ENCODE assay signal across 9 cellular contexts in genomic region chr7:2727206-2727605, GRCh38. TPM values are rescaled to one million over a fixed set of nuclear protein-coding genes. Genes with fewer than 3 reads are reported as not detected.
A peak's percentile ranks its signal among the peaks of the same experiment; 100 is the strongest.
DNase-seq lines count a peak whose midpoint lies in the region; ATAC-seq, FAIRE-seq and TF ChIP-seq lines count a peak whose summit lies in the region.
"Not testable (repeated sequence)": the region's sequence is repeated elsewhere in the genome, so short reads cannot be mapped to it uniquely, and the experiment has no call there.
"Had no signal": no experiment of that assay in that cellular context is flagged by ENCODE, and none has a peak within 500 bp of the region (broad histone marks: within the 10 kb centered on the region; RNA-seq: fewer than 3 reads in every experiment).

No MANE protein-coding gene starts in this region.

- H3K4me3 ChIP-seq in Peyer's patch, adrenal gland, ovary, spleen: not testable (repeated sequence)

- not testable (repeated sequence) for H3K9me3 ChIP-seq in Peyer's patch; adrenal gland (replicated peaks in 1 of 3); ovary; spleen

- TF ChIP-seq EP300 in ovary (IDR thresholded peaks at IDR 0.05): not testable (repeated sequence)

- not testable (repeated sequence) for H3K27ac ChIP-seq in Peyer's patch, adrenal gland, ovary, spleen

- WGBS in adrenal gland, 4 donors: 82 to 97% (median 87%) methylated on average over 12 to 13 of the region's 13 CpGs
- 86 to 99% (median 87%) methylated on average over 13 of the region's 13 CpGs for WGBS in ovary, 3 donors
- WGBS in spleen, 5 donors: 83 to 91% (median 87%) methylated on average over 13 of the region's 13 CpGs

- DNase-seq in Peyer's patch (peak in 2 of 3 donors; percentile 8 to 14), adrenal gland (peak in 5 of 7 donors; percentile 0 to 47 (median 3)), cardiac septum (ENCODE audit: low spot score) (peak; percentile 26), left lobe of liver (ENCODE audit: low spot score) (peak; percentile 22), ovary (peak in 4 of 5 donors; percentile 13 to 21 (median 20)), spleen (peak; percentile 38)
- DNase-seq in urothelium cell line (ENCODE audit: low spot score): not testable (repeated sequence)

- H3K36me3 ChIP-seq in Peyer's patch (peaks cover 0 to 13% (median 0%) of the 10 kb centered on the region in 3 donors), adrenal gland (replicated peaks in 1 of 2) (peaks cover 0 to 17% of the 10 kb centered on the region in 2 donors), spleen (peaks cover 0 to 80% (median 20%) of the 10 kb centered on the region in 6 donors)
- not testable (repeated sequence) for H3K36me3 ChIP-seq in ovary

- TF ChIP-seq POLR2A in Peyer's patch (IDR thresholded peaks at IDR 0.05); adrenal gland (IDR thresholded peaks at IDR 0.05); ovary (IDR thresholded peaks at IDR 0.05); spleen (IDR thresholded peaks at IDR 0.05): not testable (repeated sequence)

- peak; percentile 86 for FAIRE-seq in urothelium cell line (lab: Jason Lieb, UNC)

- not testable (repeated sequence) for ATAC-seq in left lobe of liver

- not testable (repeated sequence) for H3K27me3 ChIP-seq in Peyer's patch; adrenal gland; ovary; spleen (replicated peaks in 1 of 7)

- TF ChIP-seq CTCF in Peyer's patch (IDR thresholded peaks at IDR 0.05); adrenal gland (IDR thresholded peaks at IDR 0.05); ovary (IDR thresholded peaks at IDR 0.05); spleen (IDR thresholded peaks at IDR 0.05 in 8 of 11, conservative IDR thresholded peaks at IDR 0.05 in 3 of 11): not testable (repeated sequence)

- intact Hi-C loops in adrenal gland (cut with DNase I); cardiac septum (cut with DNase I); ovary (cut with DNase I); spleen (cut with DNase I; ENCODE audit: low total_unique reads): not testable (repeated sequence)

- peaks cover 0 to 12% (median 0%) of the 10 kb centered on the region in 4 donors for H3K4me1 ChIP-seq in Peyer's patch
- H3K4me1 ChIP-seq in adrenal gland (replicated peaks in 1 of 2): peaks cover 0 to 11% of the 10 kb centered on the region in 2 donors
- H3K4me1 ChIP-seq in ovary (ENCODE audit: insufficient read depth): not testable (repeated sequence)
- H3K4me1 ChIP-seq in spleen: peaks cover 3 to 49% (median 21%) of the 10 kb centered on the region in 6 donors

RNA-seq across cellular contexts. Expression of gene AMZ1, which starts 39.2 kb away (rescaled TPM):
- under 1 TPM in 1 of 4 donors, not detected in 3; 0.67 TPM for total RNA-seq in Peyer's patch
- under 1 TPM in 2 of 8 donors, not detected in 6; 0.14 to 0.36 TPM for total RNA-seq in adrenal gland
- under 1 TPM; 0.07 to 0.32 (median 0.07) TPM for polyA plus RNA-seq in adrenal gland
- 0.08 TPM for total RNA-seq in cardiac septum
- 0.83 TPM for total RNA-seq in left lobe of liver
- total RNA-seq in ovary: 1 to 10 TPM in 2 of 7 donors, under 1 TPM in 4, not detected in 1; 0.24 to 2.6 (median 0.93) TPM
- polyA plus RNA-seq in ovary: under 1 TPM; 0.15 to 0.45 TPM
- total RNA-seq in spleen: 1 to 10 TPM in 6 of 7 donors, under 1 TPM in 1; 0.97 to 3.4 (median 1.9) TPM
- 1 to 10 TPM in 1 of 3 donors, under 1 TPM in 2; 0.20 to 1.6 (median 0.57) TPM for polyA plus RNA-seq in spleen
- total RNA-seq: H4, HepG2 had no signal
